24 cellular contexts compared by ENCODE assay signal in genomic region chr7:23266918-23267317, GRCh38.
"Had no signal": no experiment of that assay in that cellular context is flagged by ENCODE, and none has a peak within 500 bp of the region (broad histone marks: within the 10 kb centered on the region; RNA-seq: fewer than 3 reads in every experiment).

No MANE protein-coding gene starts in this region.

- H3K9me3 ChIP-seq: SJSA1 had no signal

- FAIRE-seq: RCC 7860 had no signal

- H3K27me3 ChIP-seq: SJSA1 had no signal

- DNase-seq: Karpas-422; KG1; MM.1S; NCI-H1092; NCI-H1105 treated with DMSO at 0.1 percent for 48 hours; NCI-H1417 treated with DMSO at 0.1 percent for 48 hours; NCI-H146; NCI-H1694 treated with DMSO at 0.1 percent for 48 hours; NCI-H1930; NCI-H2081; NCI-H2107; NCI-H2227 treated with DMSO at 0.1 percent for 48 hours; NCI-H446; NCI-H510A; NCI-H524 treated with DMSO at 0.1 percent for 48 hours; NCI-H69; NCI-H774; NK-92 treated with Interleukin-12 subunit alpha and Interleukin-12 subunit beta, amount 100 ng/mL, for 24 hours; Right ventricle myocardium superior; RPMI8226; SIG-M5 had no signal

- H3K4me1 ChIP-seq: SJSA1 had no signal

- H3K36me3 ChIP-seq: SJSA1 had no signal

- H3K4me3 ChIP-seq: SJSA1, SK-N-MC had no signal

- H3K27ac ChIP-seq: SJSA1, SK-N-MC had no signal
